1 cellular context compared by ENCODE assay signal in the genomic region with DNA sequence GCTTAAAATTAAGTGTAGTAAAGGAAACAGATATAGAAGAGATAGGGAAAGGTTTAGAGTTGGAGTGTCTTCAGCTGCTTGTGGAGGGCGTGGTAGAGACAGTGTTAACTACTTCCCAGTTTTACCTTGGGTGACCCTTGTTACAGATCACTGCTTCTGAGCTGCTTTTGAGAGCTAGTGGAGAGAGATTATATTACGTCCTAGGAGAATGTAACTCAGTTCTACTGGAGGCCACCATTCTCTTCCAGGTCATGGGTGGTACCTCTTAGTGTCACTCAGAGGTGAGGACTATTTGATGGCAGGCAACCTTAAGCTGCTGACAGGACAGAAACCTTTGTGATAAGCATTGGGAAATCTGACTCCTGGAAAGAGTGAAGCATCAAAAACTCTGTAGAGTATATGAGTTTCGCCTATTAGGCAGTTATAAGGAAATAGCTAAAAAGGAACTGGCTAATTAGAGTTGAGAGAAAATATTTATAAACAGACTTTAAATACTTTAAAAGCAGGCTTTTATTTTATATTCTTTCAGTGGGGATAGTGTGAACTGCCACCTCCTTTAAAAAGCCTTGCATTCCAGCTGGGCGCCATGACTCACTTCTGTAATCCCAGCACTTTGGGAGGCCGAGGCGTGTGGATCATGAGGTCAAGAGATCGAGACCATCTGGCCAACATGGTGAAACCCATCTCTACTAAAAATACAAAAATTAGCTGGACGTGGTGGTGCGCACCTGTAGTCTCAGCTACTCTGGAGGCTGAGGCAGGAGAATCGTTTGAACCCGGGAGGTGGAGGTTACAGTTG.
TF ChIP-seq lines count a peak whose summit lies in the region.

No MANE protein-coding gene starts in this region.

TF ChIP-seq in HEK293, 187 proteins besides CTCF, POLR2A, EP300 and RAD21 (continued from another document):
- TF ChIP-seq, protein P1, sequence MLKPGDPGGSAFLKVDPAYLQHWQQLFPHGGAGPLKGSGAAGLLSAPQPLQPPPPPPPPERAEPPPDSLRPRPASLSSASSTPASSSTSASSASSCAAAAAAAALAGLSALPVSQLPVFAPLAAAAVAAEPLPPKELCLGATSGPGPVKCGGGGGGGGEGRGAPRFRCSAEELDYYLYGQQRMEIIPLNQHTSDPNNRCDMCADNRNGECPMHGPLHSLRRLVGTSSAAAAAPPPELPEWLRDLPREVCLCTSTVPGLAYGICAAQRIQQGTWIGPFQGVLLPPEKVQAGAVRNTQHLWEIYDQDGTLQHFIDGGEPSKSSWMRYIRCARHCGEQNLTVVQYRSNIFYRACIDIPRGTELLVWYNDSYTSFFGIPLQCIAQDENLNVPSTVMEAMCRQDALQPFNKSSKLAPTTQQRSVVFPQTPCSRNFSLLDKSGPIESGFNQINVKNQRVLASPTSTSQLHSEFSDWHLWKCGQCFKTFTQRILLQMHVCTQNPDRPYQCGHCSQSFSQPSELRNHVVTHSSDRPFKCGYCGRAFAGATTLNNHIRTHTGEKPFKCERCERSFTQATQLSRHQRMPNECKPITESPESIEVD (tag by site-specific recombination; IDR thresholded peaks at IDR 0.05) = peak; percentile 62
- no peak for TF ChIP-seq ZNF16 (tag by site-specific recombination; IDR thresholded peaks at IDR 0.05; ENCODE audit: low read depth)
- TF ChIP-seq, protein P2, sequence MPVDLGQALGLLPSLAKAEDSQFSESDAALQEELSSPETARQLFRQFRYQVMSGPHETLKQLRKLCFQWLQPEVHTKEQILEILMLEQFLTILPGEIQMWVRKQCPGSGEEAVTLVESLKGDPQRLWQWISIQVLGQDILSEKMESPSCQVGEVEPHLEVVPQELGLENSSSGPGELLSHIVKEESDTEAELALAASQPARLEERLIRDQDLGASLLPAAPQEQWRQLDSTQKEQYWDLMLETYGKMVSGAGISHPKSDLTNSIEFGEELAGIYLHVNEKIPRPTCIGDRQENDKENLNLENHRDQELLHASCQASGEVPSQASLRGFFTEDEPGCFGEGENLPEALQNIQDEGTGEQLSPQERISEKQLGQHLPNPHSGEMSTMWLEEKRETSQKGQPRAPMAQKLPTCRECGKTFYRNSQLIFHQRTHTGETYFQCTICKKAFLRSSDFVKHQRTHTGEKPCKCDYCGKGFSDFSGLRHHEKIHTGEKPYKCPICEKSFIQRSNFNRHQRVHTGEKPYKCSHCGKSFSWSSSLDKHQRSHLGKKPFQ (tag by site-specific recombination; IDR thresholded peaks at IDR 0.05) = peak; percentile 56; the same call in 1 of the 2 replicates
- no peak for TF ChIP-seq ZNF664 (tag by site-specific recombination; IDR thresholded peaks at IDR 0.05)
- peak; percentile 50; the same call in 1 of the 2 replicates for TF ChIP-seq OSR2 (tag by site-specific recombination; IDR thresholded peaks at IDR 0.05)
- TF ChIP-seq ZNF707 (tag by site-specific recombination; IDR thresholded peaks at IDR 0.05) = no peak
